15 cellular contexts compared by ENCODE assay signal in genomic region chr16:70161350-70161749, GRCh38. TPM values are rescaled to one million over a fixed set of nuclear protein-coding genes. Genes with fewer than 3 reads are reported as not detected.
DNase-seq lines count a peak whose midpoint lies in the region; ATAC-seq and TF ChIP-seq lines count a peak whose summit lies in the region.
"Had no signal": no experiment of that assay in that cellular context is flagged by ENCODE, and none has a peak within 500 bp of the region (broad histone marks: within the 10 kb centered on the region; RNA-seq: fewer than 3 reads in every experiment).

No MANE protein-coding gene starts in this region.

- no peak for ATAC-seq in naive thymus-derived CD4-positive, alpha-beta T cell
- ATAC-seq in HG02588 (IDR thresholded peaks at IDR 0.05; ENCODE audit: unreplicated experiment), result no peak
- no peak for ATAC-seq in GM21390 (IDR thresholded peaks at IDR 0.05; ENCODE audit: unreplicated experiment)
- ATAC-seq: activated naive CD8-positive, alpha-beta T cell treated with anti-CD3 and anti-CD28 coated beads, Interleukin-2, amount 50 U/mL, for 24 hours had no signal

- peaks cover 2 to 9% of the 10 kb centered on the region in 2 donors for H3K36me3 Mint-ChIP-seq in CD4-positive, alpha-beta memory T cell
- peaks cover 18% of the 10 kb centered on the region for H3K36me3 Mint-ChIP-seq in chondrocyte (ENCODE audit: low read depth)
- H3K36me3 Mint-ChIP-seq in naive thymus-derived CD4-positive, alpha-beta T cell, result peaks cover 9 to 18% (median 10%) of the 10 kb centered on the region in 5 donors

- no peaks in the 10 kb centered on the region for H3K9me3 ChIP-seq in CD4-positive, alpha-beta memory T cell (ENCODE audit: control insufficient read depth in 1 of 2, low read length in 2 of 2)
- no peaks in the 10 kb centered on the region for H3K9me3 ChIP-seq in naive thymus-derived CD4-positive, alpha-beta T cell (ENCODE audit: control insufficient read depth in 2 of 3, low read length in 3 of 3)
- H3K9me3 ChIP-seq: thoracic aorta had no signal

- H3K4me3 Mint-ChIP-seq in CD4-positive, alpha-beta memory T cell, result no peak overlapping the region
- H3K4me3 Mint-ChIP-seq in chondrocyte (ENCODE audit: unreplicated experiment), result no peak overlapping the region
- H3K4me3 Mint-ChIP-seq in naive thymus-derived CD4-positive, alpha-beta T cell, result no peak overlapping the region
- H3K4me3 Mint-ChIP-seq: activated naive CD8-positive, alpha-beta T cell treated with anti-CD3 and anti-CD28 coated beads, Interleukin-2, amount 50 U/mL, for 24 hours; B cell had no signal

- no peak for TF ChIP-seq CTCF in GM10248 (IDR thresholded peaks at IDR 0.05; ENCODE audit: control extremely low read depth, extremely low read depth, low read depth, missing control alignments)
- no peak for TF ChIP-seq CTCF in chondrocyte (IDR thresholded peaks at IDR 0.05)

- CTCF ChIA-PET in CD4-positive, alpha-beta memory T cell (lab: Charles Lee; ENCODE audit: partially characterized antibody), result interaction anchor here (0.8 kb wide), 1 partner anchor 12 kb away, joined by 3 read pairs; no protein-coding TSS in a partner anchor
- CTCF ChIA-PET in GM10248 (lab: Yijun Ruan, JAX), result interaction anchor here (2.3 kb wide), 1 partner anchor 10 kb away, joined by 13 read pairs; no protein-coding TSS in a partner anchor
- CTCF ChIA-PET in naive thymus-derived CD4-positive, alpha-beta T cell (lab: Charles Lee), result no interaction called here

- H3K27ac Mint-ChIP-seq in CD4-positive, alpha-beta memory T cell, result peak overlapping the region in 4 of 7 donors; percentile 2 to 88 (median 44)
- no peak overlapping the region for H3K27ac Mint-ChIP-seq in chondrocyte (ENCODE audit: unreplicated experiment)
- H3K27ac Mint-ChIP-seq in naive thymus-derived CD4-positive, alpha-beta T cell, result peak overlapping the region in 4 of 9 donors; percentile 9 to 63 (median 32)
- H3K27ac Mint-ChIP-seq: activated naive CD8-positive, alpha-beta T cell treated with anti-CD3 and anti-CD28 coated beads, Interleukin-2, amount 50 U/mL, for 24 hours; B cell had no signal

- no peak for DNase-seq in CD4-positive, alpha-beta memory T cell
- DNase-seq in GM10248 (ENCODE audit: extremely low spot score) (peak; percentile 20), chondrocyte (ENCODE audit: low spot score) (peak; percentile 65), superior temporal gyrus (ENCODE audit: extremely low spot score) (no peak)
- no peak for DNase-seq in naive thymus-derived CD4-positive, alpha-beta T cell
- DNase-seq: activated CD4-positive, alpha-beta T cell treated with anti-CD3 and anti-CD28 coated beads, Interleukin-2, amount 50 U/mL, for 48 hours; activated naive CD8-positive, alpha-beta T cell treated with anti-CD3 and anti-CD28 coated beads, Interleukin-2, amount 50 U/mL, for 24 hours; Kasumi-1 had no signal

- H3K27me3 Mint-ChIP-seq in CD4-positive, alpha-beta memory T cell, result no peaks in the 10 kb centered on the region
- no peaks in the 10 kb centered on the region for H3K27me3 Mint-ChIP-seq in chondrocyte (ENCODE audit: low read depth)
- H3K27me3 Mint-ChIP-seq in naive thymus-derived CD4-positive, alpha-beta T cell, result no peaks in the 10 kb centered on the region
- H3K27me3 Mint-ChIP-seq: activated naive CD8-positive, alpha-beta T cell treated with anti-CD3 and anti-CD28 coated beads, Interleukin-2, amount 50 U/mL, for 24 hours; B cell had no signal

- intact Hi-C loops in CD4-positive, alpha-beta memory T cell (cut with micrococcal nuclease), result loop anchor here (10.0 kb wide), 1 partner anchor 493 kb away; no protein-coding TSS in a partner anchor
- intact Hi-C loops in naive thymus-derived CD4-positive, alpha-beta T cell (cut with micrococcal nuclease), result no loop called here

- peaks cover 56% of the 10 kb centered on the region for H3K36me3 ChIP-seq in CD4-positive, alpha-beta memory T cell (ENCODE audit: insufficient read depth, low read length)
- H3K36me3 ChIP-seq in naive thymus-derived CD4-positive, alpha-beta T cell (ENCODE audit: control insufficient read depth in 2 of 3, insufficient read depth in 3 of 3, low read length in 3 of 3), result peaks cover 9 to 65% (median 24%) of the 10 kb centered on the region in 3 experiments

- H3K4me3 ChIP-seq in CD4-positive, alpha-beta memory T cell (ENCODE audit: low read length in 2 of 2), result no peak overlapping the region
- H3K4me3 ChIP-seq in naive thymus-derived CD4-positive, alpha-beta T cell (ENCODE audit: low read length), result no peak overlapping the region
- H3K4me3 ChIP-seq: SK-N-MC, skin epidermis, thoracic aorta had no signal

- H3K4me1 Mint-ChIP-seq in CD4-positive, alpha-beta memory T cell, result peaks cover 3 to 5% (median 4%) of the 10 kb centered on the region in 4 donors
- peaks cover 7% of the 10 kb centered on the region for H3K4me1 Mint-ChIP-seq in chondrocyte (ENCODE audit: low read depth)
- H3K4me1 Mint-ChIP-seq in naive thymus-derived CD4-positive, alpha-beta T cell, result peaks cover 4 to 8% (median 5%) of the 10 kb centered on the region in 7 donors

- no peak overlapping the region for H3K27ac ChIP-seq in CD4-positive, alpha-beta memory T cell (ENCODE audit: low read depth, low read length)
- peak overlapping the region; percentile 32 for H3K27ac ChIP-seq in naive thymus-derived CD4-positive, alpha-beta T cell (ENCODE audit: low read depth, low read length)
- H3K27ac ChIP-seq: SK-N-MC, skin epidermis, thoracic aorta had no signal

- POLR2A ChIA-PET in CD4-positive, alpha-beta memory T cell (lab: Charles Lee; ENCODE audit: partially characterized antibody), result no interaction called here
- POLR2A ChIA-PET in GM10248 (lab: Yijun Ruan, JAX), result no interaction called here
- POLR2A ChIA-PET in naive thymus-derived CD4-positive, alpha-beta T cell (lab: Charles Lee), result no interaction called here

- no peaks in the 10 kb centered on the region for H3K27me3 ChIP-seq in CD4-positive, alpha-beta memory T cell (ENCODE audit: insufficient read depth, low read length)
- H3K27me3 ChIP-seq in naive thymus-derived CD4-positive, alpha-beta T cell (ENCODE audit: control insufficient read depth in 2 of 2, insufficient read depth in 2 of 2, low read length in 2 of 2), result no peaks in the 10 kb centered on the region

- no peaks in the 10 kb centered on the region for H3K9me3 Mint-ChIP-seq in CD4-positive, alpha-beta memory T cell
- no peaks in the 10 kb centered on the region for H3K9me3 Mint-ChIP-seq in chondrocyte (ENCODE audit: low read depth)
- no peaks in the 10 kb centered on the region for H3K9me3 Mint-ChIP-seq in naive thymus-derived CD4-positive, alpha-beta T cell
- H3K9me3 Mint-ChIP-seq: activated naive CD8-positive, alpha-beta T cell treated with anti-CD3 and anti-CD28 coated beads, Interleukin-2, amount 50 U/mL, for 24 hours had no signal

- no peaks in the 10 kb centered on the region for H3K4me1 ChIP-seq in CD4-positive, alpha-beta memory T cell (ENCODE audit: insufficient read depth, low read length)
- H3K4me1 ChIP-seq in naive thymus-derived CD4-positive, alpha-beta T cell (ENCODE audit: control insufficient read depth in 2 of 2, insufficient read depth in 2 of 2, low read length in 2 of 2), result no peaks in the 10 kb centered on the region

RNA-seq across cellular contexts. Expression of gene CLEC18C, which starts 12.2 kb away (rescaled TPM):
- total RNA-seq in CD4-positive, alpha-beta memory T cell, result 1 to 10 TPM in 1 of 2 experiments, under 1 TPM in 1; 0.96 to 1.0 TPM
- not detected for polyA plus RNA-seq in CD4-positive, alpha-beta memory T cell
- 0.34 TPM in 1 of 3 replicates, not detected in the others for total RNA-seq in chondrocyte
- total RNA-seq in naive thymus-derived CD4-positive, alpha-beta T cell, result 1 to 10 TPM in 3 of 5 experiments, under 1 TPM in 1, not detected in 1; 0.89 to 2.0 (median 1.2) TPM
- polyA plus RNA-seq in naive thymus-derived CD4-positive, alpha-beta T cell, result not detected
- total RNA-seq: H4 had no signal

RNA-seq across cellular contexts. Expression of gene PDPR, which starts 47.2 kb away (rescaled TPM):
- 10 to 100 TPM; 35.6 to 37.0 TPM for total RNA-seq in CD4-positive, alpha-beta memory T cell
- 10 to 100 TPM in 1 of 2 donors, 1 to 10 TPM in 1; 4.4 to 11.9 TPM for polyA plus RNA-seq in CD4-positive, alpha-beta memory T cell
- total RNA-seq in chondrocyte, result 22.8 to 29.2 TPM (median 23.7 TPM) in 3 replicates
- total RNA-seq in naive thymus-derived CD4-positive, alpha-beta T cell, result 10 to 100 TPM; 35.0 to 42.8 (median 37.9) TPM
- polyA plus RNA-seq in naive thymus-derived CD4-positive, alpha-beta T cell, result 10 to 100 TPM in 1 of 2 donors, 1 to 10 TPM in 1; 6.0 to 12.7 TPM

Comparison
In these comparisons a context has a peak if more than half of its experiments do, and no peak if none do; other contexts are left out.
1. DNase-seq: peak in GM10248 (single experiment) and chondrocyte (single experiment); none in CD4-positive, alpha-beta memory T cell (0 of 5), naive thymus-derived CD4-positive, alpha-beta T cell (0 of 9) and superior temporal gyrus (single experiment).